8 cellular contexts compared by ENCODE assay signal in genomic region chr5:134552301-134552700, GRCh38. TPM values are rescaled to one million over a fixed set of nuclear protein-coding genes. Genes with fewer than 3 reads are reported as not detected.
DNase-seq lines count a peak whose midpoint lies in the region; ATAC-seq and TF ChIP-seq lines count a peak whose summit lies in the region.

No MANE protein-coding gene starts in this region.

- CTCF ChIA-PET in Panc1 (lab: Charles Lee) = no interaction called here

- H3K4me1 Mint-ChIP-seq in endothelial cell (ENCODE audit: unreplicated experiment) = peaks cover 4% of the 10 kb centered on the region

- H3K4ac ChIP-seq in neuronal stem cell (ENCODE audit: low read length) = no peak overlapping the region

- H3K79me1 ChIP-seq in neuronal stem cell (ENCODE audit: low read depth, low read length) = no peaks in the 10 kb centered on the region

- H3K4me2 ChIP-seq in BLaER1 = peak overlapping the region; percentile 91
- H3K4me2 ChIP-seq in neuronal stem cell (ENCODE audit: insufficient read depth, low read length, poor library complexity, severe bottlenecking) = no peak overlapping the region

- H2BK5ac ChIP-seq in neuronal stem cell (ENCODE audit: low read length) = no peak overlapping the region

- TF ChIP-seq EP300 in esophagus muscularis mucosa (IDR thresholded peaks at IDR 0.05) = no peak

- peaks cover 4% of the 10 kb centered on the region for H3K36me3 Mint-ChIP-seq in endothelial cell (ENCODE audit: low read depth, unreplicated experiment)

- peaks cover 4% of the 10 kb centered on the region for H3K27me3 Mint-ChIP-seq in endothelial cell (ENCODE audit: unreplicated experiment)

- no peak overlapping the region for H2AFZ ChIP-seq in neuronal stem cell (ENCODE audit: low read length)

- H4K20me1 ChIP-seq in BLaER1 = no peaks in the 10 kb centered on the region

- POLR2A ChIA-PET in Panc1 (lab: Charles Lee) = no interaction called here

- no peak overlapping the region for H3K4me3 ChIP-seq in BLaER1
- H3K4me3 ChIP-seq in Panc1 (ENCODE audit: low read depth in 2 of 2, low read length in 2 of 2) = no peak overlapping the region
- H3K4me3 ChIP-seq in esophagus muscularis mucosa = no peak overlapping the region
- H3K4me3 ChIP-seq in neuronal stem cell (ENCODE audit: low read length in 2 of 2) = no peak overlapping the region

- H2AK5ac ChIP-seq in neuronal stem cell (ENCODE audit: low read depth, low read length) = peak overlapping the region; percentile 60

- H2BK120ac ChIP-seq in neuronal stem cell (ENCODE audit: low read depth, low read length) = no peak overlapping the region

- H3K4me1 ChIP-seq in BLaER1 (peaks cover 97% of the 10 kb centered on the region), Panc1 (ENCODE audit: control insufficient read depth, insufficient read depth, low read length) (peaks cover 71% of the 10 kb centered on the region), esophagus muscularis mucosa (peaks cover 80 to 86% (median 84%) of the 10 kb centered on the region in 4 donors), neuronal stem cell (ENCODE audit: control insufficient read depth in 2 of 2, insufficient read depth in 1 of 2, low read depth in 1 of 2, low read length in 2 of 2) (peaks cover 3 to 15% of the 10 kb centered on the region in 2 donors)

- ATAC-seq in Panc1 = peak; percentile 54
- no peak for ATAC-seq in HG03045 (IDR thresholded peaks at IDR 0.05; ENCODE audit: unreplicated experiment)

- H3K9me3 Mint-ChIP-seq in endothelial cell (ENCODE audit: unreplicated experiment) = peaks cover 5% of the 10 kb centered on the region

- no peak overlapping the region for H4K91ac ChIP-seq in neuronal stem cell (ENCODE audit: low read depth, low read length, poor library complexity)

- 73% methylated on average over 3 of the region's 3 CpGs for WGBS in esophagus muscularis mucosa
- no CpG with 5 or more reads among the region's 3 CpGs for WGBS in neuronal stem cell (ENCODE audit: extremely low coverage in 2 of 2, insufficient read length in 2 of 2, insufficient replicate concordance in 1 of 2), 2 donors

- no peak overlapping the region for H3K23ac ChIP-seq in neuronal stem cell (ENCODE audit: low read depth, low read length, poor library complexity)

- no peak for TF ChIP-seq POLR2A in esophagus muscularis mucosa (IDR thresholded peaks at IDR 0.05; ENCODE audit: low read depth)

- no peaks in the 10 kb centered on the region for H3K27me3 ChIP-seq in BLaER1
- H3K27me3 ChIP-seq in Panc1 (ENCODE audit: control insufficient read depth, insufficient read depth, low read length) = no peaks in the 10 kb centered on the region
- no peaks in the 10 kb centered on the region for H3K27me3 ChIP-seq in esophagus muscularis mucosa
- no peaks in the 10 kb centered on the region for H3K27me3 ChIP-seq in neuronal stem cell (ENCODE audit: control insufficient read depth in 3 of 3, insufficient read depth in 3 of 3, low read depth in 1 of 3, low read length in 3 of 3)

- no peak for TF ChIP-seq CTCF in Panc1 (IDR thresholded peaks at IDR 0.05)
- no peak for TF ChIP-seq CTCF in esophagus muscularis mucosa (IDR thresholded peaks at IDR 0.05)
- TF ChIP-seq CTCF in endothelial cell (IDR thresholded peaks at IDR 0.05; ENCODE audit: unreplicated experiment) = no peak

- BruUV-seq in Panc1 (replicated peaks; lab: Mats Ljungman, UMichigan) = TSS peak; percentile 38

- in situ Hi-C loops in Panc1 (cut with HindIII; ENCODE audit: low pct_unique_long_range_greater_than_20kb, low sequenced_read_pairs) = no loop called here

- H2BK12ac ChIP-seq in neuronal stem cell (ENCODE audit: low read length) = no peak overlapping the region

- H3K36me3 ChIP-seq in BLaER1 = peaks cover 36% of the 10 kb centered on the region
- no peaks in the 10 kb centered on the region; the same call in 1 of the 2 replicates for H3K36me3 ChIP-seq in Panc1 (ENCODE audit: control insufficient read depth, insufficient read depth, low read length)
- peaks cover 0 to 79% (median 58%) of the 10 kb centered on the region in 4 donors for H3K36me3 ChIP-seq in esophagus muscularis mucosa
- no peaks in the 10 kb centered on the region for H3K36me3 ChIP-seq in neuronal stem cell (replicated peaks in 1 of 2; ENCODE audit: control insufficient read depth in 2 of 2, insufficient read depth in 2 of 2, low read length in 2 of 2)

- H3K18ac ChIP-seq in neuronal stem cell (ENCODE audit: low read length) = no peak overlapping the region

- no peaks in the 10 kb centered on the region for H3K9me3 ChIP-seq in BLaER1
- no peaks in the 10 kb centered on the region for H3K9me3 ChIP-seq in Panc1 (ENCODE audit: control insufficient read depth, insufficient read depth, low read depth, low read length)
- no peaks in the 10 kb centered on the region for H3K9me3 ChIP-seq in esophagus muscularis mucosa
- no peaks in the 10 kb centered on the region for H3K9me3 ChIP-seq in neuronal stem cell (replicated peaks in 1 of 2; ENCODE audit: control insufficient read depth in 2 of 2, insufficient read depth in 1 of 2, low read depth in 1 of 2, low read length in 2 of 2)

- DNase-seq in Panc1 (ENCODE audit: low read depth, low spot score) (peak; percentile 82), esophagus muscularis mucosa (ENCODE audit: extremely low spot score) (no peak), neuronal stem cell (ENCODE audit: low spot score) (no peak), NCI-H1417 treated with DMSO at 0.1 percent for 48 hours (lab: John Stamatoyannopoulos, UW) (no peak), endothelial cell (ENCODE audit: low spot score) (no peak), NCI-H524 treated with DMSO at 0.1 percent for 48 hours (lab: John Stamatoyannopoulos, UW) (no peak)

- H4K8ac ChIP-seq in neuronal stem cell (ENCODE audit: low read depth, low read length) = no peak overlapping the region

- H3K14ac ChIP-seq in neuronal stem cell (ENCODE audit: low read length) = no peak overlapping the region

- no peak overlapping the region for H3K4me3 Mint-ChIP-seq in endothelial cell (ENCODE audit: unreplicated experiment)

- intact Hi-C loops in Panc1 (cut with micrococcal nuclease; ENCODE audit: unreplicated experiment) (no loop called here), esophagus muscularis mucosa (cut with DNase I) (no loop called here)

- H3K27ac Mint-ChIP-seq in endothelial cell (ENCODE audit: unreplicated experiment) = no peak overlapping the region

- H3K9ac ChIP-seq in BLaER1 = no peak overlapping the region
- no peak overlapping the region for H3K9ac ChIP-seq in neuronal stem cell (ENCODE audit: low read depth, low read length, poor library complexity)

- H3K27ac ChIP-seq in BLaER1 = peak overlapping the region; percentile 97; the same call in 1 of the 2 replicates
- H3K27ac ChIP-seq in Panc1 (ENCODE audit: low read length) = peak overlapping the region; percentile 86
- peak overlapping the region; percentile 73 to 84 (median 76) for H3K27ac ChIP-seq in esophagus muscularis mucosa (replicated peaks in 1 of 4)
- no peak overlapping the region for H3K27ac ChIP-seq in neuronal stem cell (replicated peaks; ENCODE audit: low read length)

- peak overlapping the region; percentile 63 for H2BK15ac ChIP-seq in neuronal stem cell (ENCODE audit: low read length)

RNA-seq across cellular contexts. Expression of gene JADE2, which starts 26.8 kb away (rescaled TPM):
- 80.0 TPM for total RNA-seq in Panc1 (2021; ENCODE audit: unreplicated experiment)
- 40.4 TPM for polyA plus RNA-seq in Panc1 (2012; ENCODE audit: insufficient read length)
- total RNA-seq in esophagus muscularis mucosa = 10 to 100 TPM; 55.5 to 95.5 (median 77.1) TPM
- 1.5 TPM for polyA plus RNA-seq in neuronal stem cell (2013, experiment 1 of 2)
- 1.3 TPM for polyA plus RNA-seq in neuronal stem cell (2013, experiment 2 of 2)
- 3.0 TPM for total RNA-seq in endothelial cell (ENCODE audit: unreplicated experiment)

Comparison
In these comparisons a context has a peak if more than half of its experiments do, and no peak if none do; other contexts are left out.
1. RNA of gene JADE2, which starts 26.8 kb away (total RNA-seq): 80.0 TPM in Panc1 (single experiment) and 55.5 to 95.5 TPM in esophagus muscularis mucosa; 3.0 TPM in endothelial cell (single experiment); every median in the first group is over 10 times any median in the second.